In the genomic region with DNA sequence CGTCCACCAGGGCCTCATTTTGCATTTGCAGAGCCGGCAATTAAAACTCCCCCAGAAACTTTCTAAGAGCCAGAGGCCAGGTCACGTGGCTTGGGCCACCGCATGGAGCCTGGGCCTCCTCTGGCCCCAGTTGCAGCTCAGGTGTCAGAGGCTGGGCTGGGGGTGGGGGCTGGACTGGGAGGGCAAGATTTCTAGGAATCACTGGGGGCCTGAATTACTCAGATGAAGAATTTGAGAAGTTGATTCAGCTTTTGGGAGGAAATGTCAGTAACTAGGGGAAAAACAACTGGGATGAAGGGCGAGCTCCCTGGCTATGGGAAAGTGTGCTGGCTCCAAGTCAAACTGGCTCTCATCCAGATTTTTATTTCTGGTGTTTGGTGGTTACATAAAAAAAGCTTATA, we compare ENCODE assay signal across 13 cellular contexts.
DNase-seq lines count a peak whose midpoint lies in the region; ATAC-seq lines count a peak whose summit lies in the region.
"Had no signal": no experiment of that assay in that cellular context is flagged by ENCODE, and none has a peak within 500 bp of the region (broad histone marks: within the 10 kb centered on the region; RNA-seq: fewer than 3 reads in every experiment).

No MANE protein-coding gene starts in this region.

- H3K36me3 ChIP-seq in stomach smooth muscle (ENCODE audit: control insufficient read depth in 2 of 2, insufficient read depth in 2 of 2, low read length in 2 of 2), result no peaks in the 10 kb centered on the region
- H3K36me3 ChIP-seq: neutrophil had no signal

- H3K9me3 ChIP-seq in stomach smooth muscle (ENCODE audit: control insufficient read depth in 2 of 2, low read length in 2 of 2), result no peaks in the 10 kb centered on the region
- H3K9me3 ChIP-seq: neutrophil, SK-N-SH had no signal

- peak overlapping the region; percentile 18 for H3K27ac ChIP-seq in stomach smooth muscle (ENCODE audit: low read length)
- H3K27ac ChIP-seq: neutrophil had no signal

- H3K9ac ChIP-seq in stomach smooth muscle (ENCODE audit: low read length in 2 of 2), result no peak overlapping the region
- H3K9ac ChIP-seq: SK-N-SH had no signal

- no peak overlapping the region for H3K4me3 ChIP-seq in stomach smooth muscle (ENCODE audit: low read length in 2 of 2)

- peak; percentile 33 for DNase-seq in HT1080 (ENCODE audit: low read depth)
- DNase-seq in brain pericyte (ENCODE audit: low read depth, low spot score), result peak; percentile 69
- DNase-seq in kidney tubule cell (ENCODE audit: low spot score), result peak; percentile 51
- no peak for DNase-seq in NCI-H2029 treated with DMSO at 0.1 percent for 48 hours (lab: John Stamatoyannopoulos, UW)
- no peak for DNase-seq in NCI-H748 treated with DMSO at 0.1 percent for 48 hours (lab: John Stamatoyannopoulos, UW)
- no peak for DNase-seq in NCI-H82 (lab: John Stamatoyannopoulos, UW)
- DNase-seq: activated T-cell treated with anti-CD3 and anti-CD28 coated beads, Interleukin-2, amount 50 U/mL, for 1 hour; DND-41; NCI-H1436; SK-N-SH had no signal

- H3K4me1 ChIP-seq in stomach smooth muscle (ENCODE audit: control insufficient read depth, insufficient read depth, low read length), result peaks cover 13% of the 10 kb centered on the region

- no peaks in the 10 kb centered on the region for H3K27me3 ChIP-seq in stomach smooth muscle (ENCODE audit: control insufficient read depth in 1 of 2, insufficient read depth in 2 of 2, low read length in 2 of 2)
- H3K27me3 ChIP-seq: neutrophil had no signal

- ATAC-seq in GM18868 (IDR thresholded peaks at IDR 0.05; ENCODE audit: unreplicated experiment), result no peak

Comparison
In these comparisons a context has a peak if more than half of its experiments do, and no peak if none do; other contexts are left out.
1. DNase-seq: peak in HT1080 (single experiment), brain pericyte (single experiment) and kidney tubule cell (single experiment); none in NCI-H2029 treated with DMSO at 0.1 percent for 48 hours (single experiment), NCI-H748 treated with DMSO at 0.1 percent for 48 hours (single experiment) and NCI-H82 (single experiment).